Comparison of ENCODE assay signal across 28 cellular contexts in genomic region chr18:54169710-54170403, GRCh38.
"Had no signal": no experiment of that assay in that cellular context is flagged by ENCODE, and none has a peak within 500 bp of the region (broad histone marks: within the 10 kb centered on the region; RNA-seq: fewer than 3 reads in every experiment).

No MANE protein-coding gene starts in this region.

- H3K36me3 Mint-ChIP-seq: WTC11 had no signal

- H3K9me3 Mint-ChIP-seq: activated naive CD4-positive, alpha-beta T cell treated with anti-CD3 and anti-CD28 coated beads, Interleukin-2, amount 50 U/mL, for 72 hours; naive thymus-derived CD8-positive, alpha-beta T cell; neural crest cell; stimulated activated naive B cell treated with anti-CD40 and anti-IgM and Interleukin-4, amounts not matched to agents 10 μg/mL and 1 μg/mL and 100 μg/mL, for 72 hours; WTC11 had no signal

- DNase-seq: activated CD4-positive, alpha-beta T cell treated with anti-CD3 and anti-CD28 coated beads for 1 hour; activated gamma-delta T cell treated with Interleukin-2 at 50 U/mL for 16 hours; adrenal gland; aorta; brain microvascular endothelial cell; caudate nucleus; dermis blood vessel endothelial cell; effector CD4-positive, alpha-beta T cell; foreskin keratinocyte; islet precursor cell; midbrain; naive thymus-derived CD8-positive, alpha-beta T cell; nucleus accumbens; pancreas; retina; sigmoid colon; SK-N-SH; small intestine; stimulated activated CD4-positive, alpha-beta T cell treated with anti-CD3 and anti-CD28 coated beads, Interleukin-4, amount 100 ng/mL, for 24 hours; stimulated activated naive B cell treated with anti-CD40 and anti-IgM and Interleukin-4, amounts not matched to agents 10 μg/mL and 1 μg/mL and 100 μg/mL, for 72 hours; SW 1271; T-helper 2 cell had no signal

- H3K27me3 ChIP-seq: adrenal gland, brain microvascular endothelial cell, esophagus muscularis mucosa, foreskin keratinocyte, pancreas, sigmoid colon, tibial nerve had no signal

- H3K27ac ChIP-seq: adrenal gland, brain microvascular endothelial cell, esophagus muscularis mucosa, foreskin keratinocyte, pancreas, prostate gland, sigmoid colon, tibial nerve had no signal

- H3K4me1 ChIP-seq: foreskin keratinocyte, pancreas, prostate gland had no signal

- H3K36me3 ChIP-seq: adrenal gland, brain microvascular endothelial cell, prostate gland had no signal

- H3K27ac Mint-ChIP-seq: activated naive CD4-positive, alpha-beta T cell treated with anti-CD3 and anti-CD28 coated beads, Interleukin-2, amount 50 U/mL, for 72 hours; WTC11 had no signal

- H3K27me3 Mint-ChIP-seq: naive thymus-derived CD8-positive, alpha-beta T cell; stimulated activated naive B cell treated with anti-CD40 and anti-IgM and Interleukin-4, amounts not matched to agents 10 μg/mL and 1 μg/mL and 100 μg/mL, for 72 hours had no signal

- H3K4me3 Mint-ChIP-seq: naive thymus-derived CD8-positive, alpha-beta T cell; neural crest cell; stimulated activated naive B cell treated with anti-CD40 and anti-IgM and Interleukin-4, amounts not matched to agents 10 μg/mL and 1 μg/mL and 100 μg/mL, for 72 hours; WTC11 had no signal

- H3K9me3 ChIP-seq: adrenal gland, esophagus muscularis mucosa, pancreas, prostate gland, sigmoid colon, SK-N-SH, tibial nerve had no signal

- H3K4me1 Mint-ChIP-seq: neural crest cell had no signal

- ATAC-seq: activated naive CD4-positive, alpha-beta T cell treated with anti-CD3 and anti-CD28 coated beads, Interleukin-2, amount 50 U/mL, for 72 hours; naive thymus-derived CD8-positive, alpha-beta T cell; pancreas; stimulated activated naive B cell treated with anti-CD40 and anti-IgM and Interleukin-4, amounts not matched to agents 10 μg/mL and 1 μg/mL and 100 μg/mL, for 72 hours; WTC11 had no signal

- H3K4me3 ChIP-seq: adrenal gland, esophagus muscularis mucosa, pancreas, prostate gland, sigmoid colon, tibial nerve had no signal
